ENCODE assay signal across 1 cellular context in the genomic region with DNA sequence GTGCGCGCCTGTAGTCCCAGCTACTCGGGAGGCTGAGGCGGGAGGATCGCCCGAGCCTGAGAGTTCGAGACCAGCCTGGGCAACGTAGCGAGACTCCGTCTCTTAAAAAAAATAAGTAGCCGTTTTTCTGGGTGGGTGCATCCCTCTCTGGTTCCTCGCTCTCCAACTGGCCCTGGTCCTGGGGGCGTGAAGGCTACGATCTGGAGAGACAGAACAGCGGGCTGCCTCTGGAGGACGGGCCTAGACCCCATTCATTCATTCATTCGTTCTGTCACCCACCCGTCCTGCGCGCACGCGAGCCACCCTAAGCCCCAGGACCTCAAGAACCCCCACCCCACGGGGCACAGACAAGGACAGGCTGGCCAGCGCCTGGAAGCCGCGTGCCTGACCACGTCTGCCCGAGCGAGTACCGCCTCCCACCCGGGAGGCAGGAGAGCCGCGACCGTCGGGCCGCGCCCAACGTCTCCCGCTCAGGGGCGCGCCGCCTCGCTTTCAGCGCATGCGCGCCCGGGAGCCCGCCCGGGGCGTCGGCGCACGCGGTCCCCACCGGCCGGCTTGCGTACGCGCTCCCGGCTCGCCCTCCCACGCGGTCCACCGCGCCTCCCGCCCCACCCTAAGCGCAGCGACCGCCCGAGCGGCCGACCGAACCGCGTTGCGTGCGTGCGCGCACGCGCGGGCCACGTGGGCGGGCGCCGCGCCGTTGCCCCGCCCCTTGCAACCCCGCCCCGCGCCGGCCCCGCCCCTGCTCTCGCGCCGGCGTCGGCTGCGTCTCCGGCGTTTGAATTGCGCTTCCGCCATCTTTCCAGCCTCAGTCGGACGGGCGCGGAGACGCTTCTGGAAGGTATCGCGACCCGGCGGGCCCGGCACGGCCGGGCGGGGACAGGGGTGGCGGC.
TF ChIP-seq lines count a peak whose summit lies in the region.

A gene (plus strand): TSS at position 781 of the 893 bp plus-strand sequence. CDS start 528 bp downstream, outside the sequence.

TF ChIP-seq in H1, 55 proteins besides CTCF, POLR2A, EP300 and RAD21 (continued from another document):
- TF ChIP-seq HDAC2 (IDR thresholded peaks at IDR 0.05; ENCODE audit: borderline replicate concordance in 1 of 2, low read depth in 2 of 2, low read length in 2 of 2) = peak in 1 of 2 experiments; percentile 44; a peak in 2 of 4 replicates
- TF ChIP-seq FOSL1 (IDR thresholded peaks at IDR 0.05; ENCODE audit: insufficient read depth, low read depth, low read length) = no peak
- TF ChIP-seq, protein P1, sequence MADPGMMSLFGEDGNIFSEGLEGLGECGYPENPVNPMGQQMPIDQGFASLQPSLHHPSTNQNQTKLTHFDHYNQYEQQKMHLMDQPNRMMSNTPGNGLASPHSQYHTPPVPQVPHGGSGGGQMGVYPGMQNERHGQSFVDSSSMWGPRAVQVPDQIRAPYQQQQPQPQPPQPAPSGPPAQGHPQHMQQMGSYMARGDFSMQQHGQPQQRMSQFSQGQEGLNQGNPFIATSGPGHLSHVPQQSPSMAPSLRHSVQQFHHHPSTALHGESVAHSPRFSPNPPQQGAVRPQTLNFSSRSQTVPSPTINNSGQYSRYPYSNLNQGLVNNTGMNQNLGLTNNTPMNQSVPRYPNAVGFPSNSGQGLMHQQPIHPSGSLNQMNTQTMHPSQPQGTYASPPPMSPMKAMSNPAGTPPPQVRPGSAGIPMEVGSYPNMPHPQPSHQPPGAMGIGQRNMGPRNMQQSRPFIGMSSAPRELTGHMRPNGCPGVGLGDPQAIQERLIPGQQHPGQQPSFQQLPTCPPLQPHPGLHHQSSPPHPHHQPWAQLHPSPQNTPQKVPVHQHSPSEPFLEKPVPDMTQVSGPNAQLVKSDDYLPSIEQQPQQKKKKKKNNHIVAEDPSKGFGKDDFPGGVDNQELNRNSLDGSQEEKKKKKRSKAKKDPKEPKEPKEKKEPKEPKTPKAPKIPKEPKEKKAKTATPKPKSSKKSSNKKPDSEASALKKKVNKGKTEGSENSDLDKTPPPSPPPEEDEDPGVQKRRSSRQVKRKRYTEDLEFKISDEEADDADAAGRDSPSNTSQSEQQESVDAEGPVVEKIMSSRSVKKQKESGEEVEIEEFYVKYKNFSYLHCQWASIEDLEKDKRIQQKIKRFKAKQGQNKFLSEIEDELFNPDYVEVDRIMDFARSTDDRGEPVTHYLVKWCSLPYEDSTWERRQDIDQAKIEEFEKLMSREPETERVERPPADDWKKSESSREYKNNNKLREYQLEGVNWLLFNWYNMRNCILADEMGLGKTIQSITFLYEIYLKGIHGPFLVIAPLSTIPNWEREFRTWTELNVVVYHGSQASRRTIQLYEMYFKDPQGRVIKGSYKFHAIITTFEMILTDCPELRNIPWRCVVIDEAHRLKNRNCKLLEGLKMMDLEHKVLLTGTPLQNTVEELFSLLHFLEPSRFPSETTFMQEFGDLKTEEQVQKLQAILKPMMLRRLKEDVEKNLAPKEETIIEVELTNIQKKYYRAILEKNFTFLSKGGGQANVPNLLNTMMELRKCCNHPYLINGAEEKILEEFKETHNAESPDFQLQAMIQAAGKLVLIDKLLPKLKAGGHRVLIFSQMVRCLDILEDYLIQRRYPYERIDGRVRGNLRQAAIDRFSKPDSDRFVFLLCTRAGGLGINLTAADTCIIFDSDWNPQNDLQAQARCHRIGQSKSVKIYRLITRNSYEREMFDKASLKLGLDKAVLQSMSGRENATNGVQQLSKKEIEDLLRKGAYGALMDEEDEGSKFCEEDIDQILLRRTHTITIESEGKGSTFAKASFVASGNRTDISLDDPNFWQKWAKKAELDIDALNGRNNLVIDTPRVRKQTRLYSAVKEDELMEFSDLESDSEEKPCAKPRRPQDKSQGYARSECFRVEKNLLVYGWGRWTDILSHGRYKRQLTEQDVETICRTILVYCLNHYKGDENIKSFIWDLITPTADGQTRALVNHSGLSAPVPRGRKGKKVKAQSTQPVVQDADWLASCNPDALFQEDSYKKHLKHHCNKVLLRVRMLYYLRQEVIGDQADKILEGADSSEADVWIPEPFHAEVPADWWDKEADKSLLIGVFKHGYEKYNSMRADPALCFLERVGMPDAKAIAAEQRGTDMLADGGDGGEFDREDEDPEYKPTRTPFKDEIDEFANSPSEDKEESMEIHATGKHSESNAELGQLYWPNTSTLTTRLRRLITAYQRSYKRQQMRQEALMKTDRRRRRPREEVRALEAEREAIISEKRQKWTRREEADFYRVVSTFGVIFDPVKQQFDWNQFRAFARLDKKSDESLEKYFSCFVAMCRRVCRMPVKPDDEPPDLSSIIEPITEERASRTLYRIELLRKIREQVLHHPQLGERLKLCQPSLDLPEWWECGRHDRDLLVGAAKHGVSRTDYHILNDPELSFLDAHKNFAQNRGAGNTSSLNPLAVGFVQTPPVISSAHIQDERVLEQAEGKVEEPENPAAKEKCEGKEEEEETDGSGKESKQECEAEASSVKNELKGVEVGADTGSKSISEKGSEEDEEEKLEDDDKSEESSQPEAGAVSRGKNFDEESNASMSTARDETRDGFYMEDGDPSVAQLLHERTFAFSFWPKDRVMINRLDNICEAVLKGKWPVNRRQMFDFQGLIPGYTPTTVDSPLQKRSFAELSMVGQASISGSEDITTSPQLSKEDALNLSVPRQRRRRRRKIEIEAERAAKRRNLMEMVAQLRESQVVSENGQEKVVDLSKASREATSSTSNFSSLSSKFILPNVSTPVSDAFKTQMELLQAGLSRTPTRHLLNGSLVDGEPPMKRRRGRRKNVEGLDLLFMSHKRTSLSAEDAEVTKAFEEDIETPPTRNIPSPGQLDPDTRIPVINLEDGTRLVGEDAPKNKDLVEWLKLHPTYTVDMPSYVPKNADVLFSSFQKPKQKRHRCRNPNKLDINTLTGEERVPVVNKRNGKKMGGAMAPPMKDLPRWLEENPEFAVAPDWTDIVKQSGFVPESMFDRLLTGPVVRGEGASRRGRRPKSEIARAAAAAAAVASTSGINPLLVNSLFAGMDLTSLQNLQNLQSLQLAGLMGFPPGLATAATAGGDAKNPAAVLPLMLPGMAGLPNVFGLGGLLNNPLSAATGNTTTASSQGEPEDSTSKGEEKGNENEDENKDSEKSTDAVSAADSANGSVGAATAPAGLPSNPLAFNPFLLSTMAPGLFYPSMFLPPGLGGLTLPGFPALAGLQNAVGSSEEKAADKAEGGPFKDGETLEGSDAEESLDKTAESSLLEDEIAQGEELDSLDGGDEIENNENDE (IDR thresholded peaks at IDR 0.05; ENCODE audit: insufficient replicate concordance, low read length) = no peak
- no peak for TF ChIP-seq RNF2 (IDR thresholded peaks at IDR 0.05; ENCODE audit: borderline replicate concordance, low read depth, low read length, missing control alignments, poor library complexity, severe bottlenecking)
- no peak for TF ChIP-seq JUN (IDR thresholded peaks at IDR 0.05; ENCODE audit: low read depth, low read length)
- peak; percentile 81 for TF ChIP-seq POLR2AphosphoS5 (IDR thresholded peaks at IDR 0.05; ENCODE audit: low read depth, low read length)
- peak; percentile 49; the same call in 1 of the 2 replicates for TF ChIP-seq NRF1 (IDR thresholded peaks at IDR 0.05; ENCODE audit: low read depth, low read length)
- TF ChIP-seq HDAC6 (IDR thresholded peaks at IDR 0.05; ENCODE audit: low read depth, low read length) = no peak
- TF ChIP-seq SIN3A (conservative IDR thresholded peaks at IDR 0.05 in 1 of 2, IDR thresholded peaks at IDR 0.05 in 1 of 2; ENCODE audit: low read depth in 1 of 2, low read length in 2 of 2) = no peak; a peak in 1 of 4 replicates
- TF ChIP-seq SP2 (IDR thresholded peaks at IDR 0.05; ENCODE audit: low read length) = no peak
- no peak for TF ChIP-seq CBX5 (IDR thresholded peaks at IDR 0.05; ENCODE audit: low read depth, low read length)
- TF ChIP-seq TCF12 (IDR thresholded peaks at IDR 0.05; ENCODE audit: low read depth, low read length) = no peak
- no peak for TF ChIP-seq ZNF274 (IDR thresholded peaks at IDR 0.05; ENCODE audit: borderline replicate concordance, extremely low read depth, low read length)
- peak; percentile 54 for TF ChIP-seq PHF8 (conservative IDR thresholded peaks at IDR 0.05; ENCODE audit: low read depth, low read length)
- TF ChIP-seq, protein P2, sequence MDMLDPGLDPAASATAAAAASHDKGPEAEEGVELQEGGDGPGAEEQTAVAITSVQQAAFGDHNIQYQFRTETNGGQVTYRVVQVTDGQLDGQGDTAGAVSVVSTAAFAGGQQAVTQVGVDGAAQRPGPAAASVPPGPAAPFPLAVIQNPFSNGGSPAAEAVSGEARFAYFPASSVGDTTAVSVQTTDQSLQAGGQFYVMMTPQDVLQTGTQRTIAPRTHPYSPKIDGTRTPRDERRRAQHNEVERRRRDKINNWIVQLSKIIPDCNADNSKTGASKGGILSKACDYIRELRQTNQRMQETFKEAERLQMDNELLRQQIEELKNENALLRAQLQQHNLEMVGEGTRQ (IDR thresholded peaks at IDR 0.05; ENCODE audit: low read length) = no peak; the same call in 1 of the 2 replicates
- no peak for TF ChIP-seq CEBPB (IDR thresholded peaks at IDR 0.05; ENCODE audit: low read depth, low read length)
- no peak for TF ChIP-seq KDM4A (IDR thresholded peaks at IDR 0.05; ENCODE audit: low read depth, low read length, severe bottlenecking)
- TF ChIP-seq TBP (IDR thresholded peaks at IDR 0.05; ENCODE audit: low read depth, low read length) = peak; percentile 87
- no peak for TF ChIP-seq SIX5 (IDR thresholded peaks at IDR 0.05; ENCODE audit: low read depth, low read length)
- peak; percentile 64; the same call in 1 of the 2 replicates for TF ChIP-seq EGR1 (IDR thresholded peaks at IDR 0.05; ENCODE audit: borderline replicate concordance, low read depth, low read length)
- TF ChIP-seq SIRT6 (IDR thresholded peaks at IDR 0.05; ENCODE audit: low read length) = no peak
- peak; percentile 93 for TF ChIP-seq TAF1 (IDR thresholded peaks at IDR 0.05; ENCODE audit: low read depth, low read length)
- TF ChIP-seq SUZ12 (IDR thresholded peaks at IDR 0.05; ENCODE audit: low read length) = peak; percentile 38; the same call in 1 of the 2 replicates
- no peak for TF ChIP-seq SP4 (IDR thresholded peaks at IDR 0.05; ENCODE audit: low read length)
- TF ChIP-seq POU5F1 (IDR thresholded peaks at IDR 0.05; ENCODE audit: low read depth, low read length) = no peak
- TF ChIP-seq ASH2L (IDR thresholded peaks at IDR 0.05; ENCODE audit: low read length) = no peak
- no peak for TF ChIP-seq CHD2 (IDR thresholded peaks at IDR 0.05; ENCODE audit: low read length)
- TF ChIP-seq, protein P3, sequence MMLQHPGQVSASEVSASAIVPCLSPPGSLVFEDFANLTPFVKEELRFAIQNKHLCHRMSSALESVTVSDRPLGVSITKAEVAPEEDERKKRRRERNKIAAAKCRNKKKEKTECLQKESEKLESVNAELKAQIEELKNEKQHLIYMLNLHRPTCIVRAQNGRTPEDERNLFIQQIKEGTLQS (IDR thresholded peaks at IDR 0.05; ENCODE audit: insufficient read depth, low read depth, low read length) = no peak
- TF ChIP-seq, protein P4, sequence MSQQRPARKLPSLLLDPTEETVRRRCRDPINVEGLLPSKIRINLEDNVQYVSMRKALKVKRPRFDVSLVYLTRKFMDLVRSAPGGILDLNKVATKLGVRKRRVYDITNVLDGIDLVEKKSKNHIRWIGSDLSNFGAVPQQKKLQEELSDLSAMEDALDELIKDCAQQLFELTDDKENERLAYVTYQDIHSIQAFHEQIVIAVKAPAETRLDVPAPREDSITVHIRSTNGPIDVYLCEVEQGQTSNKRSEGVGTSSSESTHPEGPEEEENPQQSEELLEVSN (IDR thresholded peaks at IDR 0.05) = peak; percentile 91
- TF ChIP-seq NANOG (IDR thresholded peaks at IDR 0.05; ENCODE audit: insufficient read depth, low read depth, low read length, poor library complexity, severe bottlenecking) = no peak
- no peak for TF ChIP-seq MAFK (IDR thresholded peaks at IDR 0.05; ENCODE audit: low read depth, low read length)
- no peak for TF ChIP-seq CBX8 (IDR thresholded peaks at IDR 0.05; ENCODE audit: borderline replicate concordance, low read depth, low read length)
- TF ChIP-seq KDM1A (IDR thresholded peaks at IDR 0.05; ENCODE audit: borderline replicate concordance, low read length) = peak; percentile 31; the same call in 1 of the 2 replicates
- TF ChIP-seq GABPA (IDR thresholded peaks at IDR 0.05; ENCODE audit: borderline replicate concordance, insufficient read depth, low read length) = no peak
- TF ChIP-seq CTBP2 (IDR thresholded peaks at IDR 0.05; ENCODE audit: borderline replicate concordance, insufficient read depth, insufficient read length, low read length) = no peak
- no peak for TF ChIP-seq BCL11A (IDR thresholded peaks at IDR 0.05; ENCODE audit: low read depth in 2 of 2, low read length in 2 of 2)
- TF ChIP-seq BACH1 (IDR thresholded peaks at IDR 0.05; ENCODE audit: low read length) = peak; percentile 80; the same call in 1 of the 2 replicates
- TF ChIP-seq CHD1 (IDR thresholded peaks at IDR 0.05; ENCODE audit: low read depth, low read length) = no peak
- no peak for TF ChIP-seq BRCA1 (IDR thresholded peaks at IDR 0.05; ENCODE audit: low read depth, low read length)
- TF ChIP-seq, protein P5, sequence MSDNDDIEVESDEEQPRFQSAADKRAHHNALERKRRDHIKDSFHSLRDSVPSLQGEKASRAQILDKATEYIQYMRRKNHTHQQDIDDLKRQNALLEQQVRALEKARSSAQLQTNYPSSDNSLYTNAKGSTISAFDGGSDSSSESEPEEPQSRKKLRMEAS (IDR thresholded peaks at IDR 0.05) = peak; percentile 85; the same call in 1 of the 2 replicates
- TF ChIP-seq, protein P6, sequence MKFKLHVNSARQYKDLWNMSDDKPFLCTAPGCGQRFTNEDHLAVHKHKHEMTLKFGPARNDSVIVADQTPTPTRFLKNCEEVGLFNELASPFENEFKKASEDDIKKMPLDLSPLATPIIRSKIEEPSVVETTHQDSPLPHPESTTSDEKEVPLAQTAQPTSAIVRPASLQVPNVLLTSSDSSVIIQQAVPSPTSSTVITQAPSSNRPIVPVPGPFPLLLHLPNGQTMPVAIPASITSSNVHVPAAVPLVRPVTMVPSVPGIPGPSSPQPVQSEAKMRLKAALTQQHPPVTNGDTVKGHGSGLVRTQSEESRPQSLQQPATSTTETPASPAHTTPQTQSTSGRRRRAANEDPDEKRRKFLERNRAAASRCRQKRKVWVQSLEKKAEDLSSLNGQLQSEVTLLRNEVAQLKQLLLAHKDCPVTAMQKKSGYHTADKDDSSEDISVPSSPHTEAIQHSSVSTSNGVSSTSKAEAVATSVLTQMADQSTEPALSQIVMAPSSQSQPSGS (IDR thresholded peaks at IDR 0.05; ENCODE audit: low read length) = no peak
- TF ChIP-seq RFX5 (IDR thresholded peaks at IDR 0.05; ENCODE audit: borderline replicate concordance, low read depth, low read length) = no peak
- TF ChIP-seq YY1 (IDR thresholded peaks at IDR 0.05; ENCODE audit: low read depth, low read length) = peak; percentile 85
- no peak; the same call in 1 of the 2 replicates for TF ChIP-seq TEAD4 (IDR thresholded peaks at IDR 0.05; ENCODE audit: low read depth, low read length)
- TF ChIP-seq KDM5A (IDR thresholded peaks at IDR 0.05; ENCODE audit: low read length) = no peak
- TF ChIP-seq TAF7 (optimal IDR thresholded peaks at IDR 0.05; ENCODE audit: borderline replicate concordance, low read depth, low read length) = peak; percentile 90
- no peak for TF ChIP-seq JUND (IDR thresholded peaks at IDR 0.05; ENCODE audit: low read length)
- TF ChIP-seq RXRA (IDR thresholded peaks at IDR 0.05; ENCODE audit: insufficient read depth, low read depth, low read length) = no peak
- no peak for TF ChIP-seq EZH2 (IDR thresholded peaks at IDR 0.05; ENCODE audit: low read depth, low read length, severe bottlenecking)
- no peak; the same call in 1 of the 2 replicates for TF ChIP-seq GTF2F1 (IDR thresholded peaks at IDR 0.05; ENCODE audit: borderline replicate concordance, low read depth, low read length)
- TF ChIP-seq RBBP5 (IDR thresholded peaks at IDR 0.05; ENCODE audit: borderline replicate concordance, low read depth, low read length) = 0 out of 2 replicates have a peak, but pooled peaks have one; percentile 44
- TF ChIP-seq CREB1 (IDR thresholded peaks at IDR 0.05) = no peak
- TF ChIP-seq SAP30 (IDR thresholded peaks at IDR 0.05; ENCODE audit: insufficient read depth, insufficient replicate concordance, low read length) = no peak
TF ChIP-seq in H1: peak in this region for 15.
